Comparison of ENCODE assay signal across 21 cellular contexts in genomic region chr2:190959911-190960788, GRCh38. TPM values are rescaled to one million over a fixed set of nuclear protein-coding genes. Genes with fewer than 3 reads are reported as not detected.
DNase-seq lines count a peak whose midpoint lies in the region; ATAC-seq, FAIRE-seq and TF ChIP-seq lines count a peak whose summit lies in the region.
"Had no signal": no experiment of that assay in that cellular context is flagged by ENCODE, and none has a peak within 500 bp of the region (broad histone marks: within the 10 kb centered on the region; RNA-seq: fewer than 3 reads in every experiment).

No MANE protein-coding gene starts in this region.

- peaks cover 69% of the 10 kb centered on the region for H3K36me3 Mint-ChIP-seq in activated CD4-positive, alpha-beta T cell treated with anti-CD3 and anti-CD28 coated beads for 36 hours (ENCODE audit: low read depth)
- peaks cover 72% of the 10 kb centered on the region for H3K36me3 Mint-ChIP-seq in activated CD4-positive, alpha-beta memory T cell treated with anti-CD3 and anti-CD28 coated beads, Interleukin-2, amount 10 ng/mL, durations not matched to agents 7 days and 5 days (ENCODE audit: low read depth)
- peaks cover 49% of the 10 kb centered on the region for H3K36me3 Mint-ChIP-seq in mesothelial cell of epicardium

- peaks cover 9% of the 10 kb centered on the region for H3K9me3 Mint-ChIP-seq in activated CD4-positive, alpha-beta T cell treated with anti-CD3 and anti-CD28 coated beads for 36 hours (ENCODE audit: low read depth)
- peaks cover 10% of the 10 kb centered on the region for H3K9me3 Mint-ChIP-seq in activated CD4-positive, alpha-beta memory T cell treated with anti-CD3 and anti-CD28 coated beads, Interleukin-2, amount 10 ng/mL, durations not matched to agents 7 days and 5 days
- H3K9me3 Mint-ChIP-seq in mesothelial cell of epicardium, result peaks cover 19% of the 10 kb centered on the region
- H3K9me3 Mint-ChIP-seq: activated T-cell treated with anti-CD3 and anti-CD28 coated beads, Interleukin-2, amount 50 U/mL, for 4 hours had no signal

- H3K27me3 Mint-ChIP-seq in activated CD4-positive, alpha-beta T cell treated with anti-CD3 and anti-CD28 coated beads for 36 hours, result no peaks in the 10 kb centered on the region
- H3K27me3 Mint-ChIP-seq in activated CD4-positive, alpha-beta memory T cell treated with anti-CD3 and anti-CD28 coated beads, Interleukin-2, amount 10 ng/mL, durations not matched to agents 7 days and 5 days, result no peaks in the 10 kb centered on the region
- H3K27me3 Mint-ChIP-seq in mesothelial cell of epicardium (ENCODE audit: low read depth), result no peaks in the 10 kb centered on the region

- peak; percentile 49; the same call in 1 of the 2 replicates for TF ChIP-seq POLR2A in GM12892 (IDR thresholded peaks at IDR 0.05; ENCODE audit: low read depth, low read length)

- no peak for TF ChIP-seq CTCF in mesothelial cell of epicardium (IDR thresholded peaks at IDR 0.05; ENCODE audit: unreplicated experiment)

- no peak overlapping the region for H3K4me3 Mint-ChIP-seq in activated CD4-positive, alpha-beta T cell treated with anti-CD3 and anti-CD28 coated beads for 36 hours
- no peak overlapping the region for H3K4me3 Mint-ChIP-seq in activated CD4-positive, alpha-beta memory T cell treated with anti-CD3 and anti-CD28 coated beads, Interleukin-2, amount 10 ng/mL, durations not matched to agents 7 days and 5 days
- H3K4me3 Mint-ChIP-seq in mesothelial cell of epicardium, result no peak overlapping the region
- H3K4me3 Mint-ChIP-seq: activated T-cell treated with anti-CD3 and anti-CD28 coated beads, Interleukin-2, amount 50 U/mL, for 4 hours; H9; neural progenitor cell; T-helper 2 cell treated with Interferon-gamma antibody and Interleukin-4, amounts not matched to agents 5 μg/mL and 100 μg/mL, for 36 hours had no signal

- FAIRE-seq in GM12892 (lab: Jason Lieb, UNC), result no peak
- FAIRE-seq: islet of Langerhans had no signal

- peak overlapping the region; percentile 29 for H3K27ac Mint-ChIP-seq in activated CD4-positive, alpha-beta T cell treated with anti-CD3 and anti-CD28 coated beads for 36 hours
- H3K27ac Mint-ChIP-seq in activated CD4-positive, alpha-beta memory T cell treated with anti-CD3 and anti-CD28 coated beads, Interleukin-2, amount 10 ng/mL, durations not matched to agents 7 days and 5 days, result peak overlapping the region; percentile 10
- H3K27ac Mint-ChIP-seq in mesothelial cell of epicardium, result no peak overlapping the region
- H3K27ac Mint-ChIP-seq: H9, neural progenitor cell had no signal

- no peak for ATAC-seq in activated CD4-positive, alpha-beta T cell treated with anti-CD3 and anti-CD28 coated beads for 36 hours
- no peak for ATAC-seq in GM21423 (IDR thresholded peaks at IDR 0.05; ENCODE audit: unreplicated experiment)
- ATAC-seq: activated T-cell treated with anti-CD3 and anti-CD28 coated beads, Interleukin-2, amount 50 U/mL, for 4 hours had no signal

- intact Hi-C loops in activated CD4-positive, alpha-beta T cell treated with anti-CD3 and anti-CD28 coated beads for 36 hours (cut with DNase I, micrococcal nuclease), result no loop called here

- peaks cover 14% of the 10 kb centered on the region for H3K4me1 Mint-ChIP-seq in activated CD4-positive, alpha-beta T cell treated with anti-CD3 and anti-CD28 coated beads for 36 hours
- peaks cover 16% of the 10 kb centered on the region for H3K4me1 Mint-ChIP-seq in activated CD4-positive, alpha-beta memory T cell treated with anti-CD3 and anti-CD28 coated beads, Interleukin-2, amount 10 ng/mL, durations not matched to agents 7 days and 5 days
- H3K4me1 Mint-ChIP-seq in mesothelial cell of epicardium, result peaks cover 15% of the 10 kb centered on the region
- H3K4me1 Mint-ChIP-seq: H9, neural progenitor cell had no signal

- CTCF ChIA-PET in activated CD4-positive, alpha-beta T cell treated with anti-CD3 and anti-CD28 coated beads for 36 hours (lab: Charles Lee), result interaction anchor here (1.1 to 1.6 kb wide), 4 partner anchors 13 to 28 kb away, joined by 3 to 6 read pairs (median 3); no protein-coding TSS in a partner anchor
- CTCF ChIA-PET in activated CD4-positive, alpha-beta memory T cell treated with anti-CD3 and anti-CD28 coated beads, Interleukin-2, amount 10 ng/mL, durations not matched to agents 7 days and 5 days (lab: Charles Lee), result interaction anchor here (1.3 kb wide), 1 partner anchor 12 kb away, joined by 5 read pairs; no protein-coding TSS in a partner anchor

- no peak for DNase-seq in activated CD4-positive, alpha-beta T cell treated with anti-CD3 and anti-CD28 coated beads for 36 hours
- no peak for DNase-seq in activated CD4-positive, alpha-beta T cell treated with anti-CD3 and anti-CD28 coated beads for 4 hours
- DNase-seq in GM12892 (ENCODE audit: insufficient read length) (no peak), iris pigment epithelial cell (ENCODE audit: low read depth) (peak; percentile 69), CD1c-positive myeloid dendritic cell (ENCODE audit: extremely low spot score) (no peak), mesothelial cell of epicardium (ENCODE audit: low spot score in 2 of 2, unreplicated experiment in 2 of 2) (no peak)
- no peak for DNase-seq in activated CD4-positive, alpha-beta memory T cell treated with anti-CD3 and anti-CD28 coated beads, Interleukin-2, amount 10 ng/mL, durations not matched to agents 7 days and 5 days
- DNase-seq: activated T-cell treated with anti-CD3 and anti-CD28 coated beads, Interleukin-2, amount 50 U/mL, for 4 hours; aorta; C1 segment of cervical spinal cord; glutamatergic neuron; H9; NCI-H1930; NCI-H510A treated with DMSO at 0.1 percent for 48 hours; retina; SJCRH30; stimulated activated naive CD4-positive, alpha-beta T cell treated with Interleukin-2 at 50 U/mL for 16 hours had no signal

- POLR2A ChIA-PET in activated CD4-positive, alpha-beta T cell treated with anti-CD3 and anti-CD28 coated beads for 36 hours (lab: Charles Lee), result no interaction called here
- POLR2A ChIA-PET in activated CD4-positive, alpha-beta memory T cell treated with anti-CD3 and anti-CD28 coated beads, Interleukin-2, amount 10 ng/mL, durations not matched to agents 7 days and 5 days (lab: Charles Lee), result interaction anchor here (0.8 to 3.8 kb wide), 3 partner anchors 8 to 24 kb away, joined by 3 to 20 read pairs (median 3); no protein-coding TSS in a partner anchor

RNA-seq across cellular contexts. Expression of gene STAT1, which starts 53.8 kb away (rescaled TPM):
- 100 to 1,000 TPM; 317 to 343 TPM for total RNA-seq in activated CD4-positive, alpha-beta T cell treated with anti-CD3 and anti-CD28 coated beads for 36 hours
- 219 TPM for polyA plus RNA-seq in GM12892 (2012; ENCODE audit: missing spikeins)
- total RNA-seq in activated CD4-positive, alpha-beta memory T cell treated with anti-CD3 and anti-CD28 coated beads, Interleukin-2, amount 10 ng/mL, durations not matched to agents 7 days and 5 days, result 100 to 1,000 TPM; 540 to 547 TPM
- total RNA-seq in mesothelial cell of epicardium, result 100 to 106 TPM (median 100 TPM) in 3 replicates
